ENCODE assay signal across 21 cellular contexts in the genomic region with DNA sequence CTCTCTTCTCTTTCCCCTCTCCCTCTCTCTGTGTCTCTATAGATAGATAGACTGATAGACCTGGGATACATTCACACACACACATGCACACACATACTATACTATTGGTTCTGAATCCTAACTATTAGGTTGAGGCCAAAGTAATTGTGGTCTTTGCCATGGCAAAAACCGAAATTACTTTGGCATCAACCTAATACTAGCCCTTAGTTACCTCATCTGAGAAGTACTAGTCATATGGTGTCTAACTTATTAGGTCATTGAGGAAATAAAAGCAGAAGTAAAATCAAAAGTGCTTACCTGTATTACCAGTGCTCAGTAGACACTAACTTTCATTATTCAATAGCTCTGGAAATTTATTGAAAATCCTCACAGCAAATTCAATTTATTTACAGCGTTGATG.
DNase-seq lines count a peak whose midpoint lies in the region; ATAC-seq and TF ChIP-seq lines count a peak whose summit lies in the region.
"Had no signal": no experiment of that assay in that cellular context is flagged by ENCODE, and none has a peak within 500 bp of the region (broad histone marks: within the 10 kb centered on the region; RNA-seq: fewer than 3 reads in every experiment).

No MANE protein-coding gene starts in this region.

- no peak for TF ChIP-seq CTCF in MM.1S (IDR thresholded peaks at IDR 0.05; ENCODE audit: low read length)

- no peaks in the 10 kb centered on the region for H3K36me3 ChIP-seq in MM.1S (replicated peaks; ENCODE audit: insufficient read depth, low read length)
- H3K36me3 ChIP-seq: breast epithelium, Peyer's patch, thyroid gland had no signal

- H3F3A ChIP-seq in MM.1S (ENCODE audit: insufficient read depth, low read length) = no peaks in the 10 kb centered on the region

- no peaks in the 10 kb centered on the region for H3K9me3 ChIP-seq in MM.1S (replicated peaks; ENCODE audit: insufficient read depth, low read length)
- H3K9me3 ChIP-seq: breast epithelium, Peyer's patch, SK-N-SH, thyroid gland had no signal

- H3K4me3 ChIP-seq in MM.1S (ENCODE audit: low read length) = no peak overlapping the region
- H3K4me3 ChIP-seq: breast epithelium, Peyer's patch, thyroid gland had no signal

- H3K9me2 ChIP-seq in MM.1S (replicated peaks; ENCODE audit: insufficient read depth, low read length) = no peaks in the 10 kb centered on the region
- H3K9me2 ChIP-seq: SK-N-SH had no signal

- no peak overlapping the region for H3K27ac ChIP-seq in MM.1S (ENCODE audit: low read length)
- H3K27ac ChIP-seq: breast epithelium, KMS-11, Peyer's patch, thyroid gland had no signal

- H3K27me3 ChIP-seq in MM.1S (replicated peaks; ENCODE audit: insufficient read depth, low read length) = no peaks in the 10 kb centered on the region
- H3K27me3 ChIP-seq: breast epithelium, Peyer's patch, thyroid gland had no signal

- H3K9ac ChIP-seq in MM.1S (ENCODE audit: low read length) = no peak overlapping the region
- H3K9ac ChIP-seq: KMS-11, SK-N-SH had no signal

- no peak overlapping the region for H2AFZ ChIP-seq in MM.1S (ENCODE audit: low read length)

- ATAC-seq in GM19397 (IDR thresholded peaks at IDR 0.05; ENCODE audit: unreplicated experiment) (peak; percentile 76), HG02678 (IDR thresholded peaks at IDR 0.05; ENCODE audit: unreplicated experiment) (peak; percentile 43), HG03378 (IDR thresholded peaks at IDR 0.05; ENCODE audit: unreplicated experiment) (peak; percentile 97)
- ATAC-seq: natural killer cell treated with Interleukin-12 subunit alpha and Interleukin-12 subunit beta and Interleukin-15 and Interleukin-18, amount 100 ng/mL, for 72 hours had no signal

- no peaks in the 10 kb centered on the region for H4K20me1 ChIP-seq in MM.1S (ENCODE audit: insufficient read depth, low read length)

- no peak overlapping the region for H3K4me2 ChIP-seq in MM.1S (ENCODE audit: low read depth, low read length)
- H3K4me2 ChIP-seq: KMS-11, SK-N-SH had no signal

- no peaks in the 10 kb centered on the region for H3K79me2 ChIP-seq in MM.1S (ENCODE audit: low read length)

- H3K4me1 ChIP-seq in MM.1S (ENCODE audit: low read length) = no peaks in the 10 kb centered on the region
- H3K4me1 ChIP-seq: breast epithelium, Peyer's patch, thyroid gland had no signal

- DNase-seq in MM.1S = no peak
- no peak for DNase-seq in GOT3 (lab: John Stamatoyannopoulos, UW)
- DNase-seq in EL = no peak
- DNase-seq in CD1c-positive myeloid dendritic cell (ENCODE audit: extremely low spot score) = no peak
- DNase-seq: activated CD4-positive, alpha-beta T cell treated with anti-CD3 and anti-CD28 coated beads, Interleukin-2, amount 10 ng/mL, durations not matched to agents 7 days and 5 days; DMS 273 treated with DMSO at 0.1 percent for 48 hours; erythroblast; glutamatergic neuron; mesenchymal stem cell; NCI-H1105; Peyer's patch; posterior cingulate gyrus; SK-N-SH; small intestine; thyroid gland had no signal

Comparison
In these comparisons a context has a peak if more than half of its experiments do, and no peak if none do; other contexts are left out.
1. ATAC-seq: peak in every context shown above with its lines; median percentile 97 in HG03378; 76 in GM19397; 43 in HG02678.